In genomic region chr2:106293379-106293778, GRCh38 we compare ENCODE assay signal across 19 cellular contexts.
"Had no signal": no experiment of that assay in that cellular context is flagged by ENCODE, and none has a peak within 500 bp of the region (broad histone marks: within the 10 kb centered on the region; RNA-seq: fewer than 3 reads in every experiment).

No MANE protein-coding gene starts in this region.

- H3K4me3 ChIP-seq: colonic mucosa, gastroesophageal sphincter, heart right ventricle, left lung, lower lobe of right lung, mucosa of descending colon had no signal

- H3K36me3 ChIP-seq: colonic mucosa, gastroesophageal sphincter, heart right ventricle, left lung, lower lobe of right lung had no signal

- H3K9me3 ChIP-seq: colonic mucosa, gastroesophageal sphincter, heart right ventricle, left lung, lower lobe of right lung, mucosa of descending colon had no signal

- H3K27me3 ChIP-seq: colonic mucosa, foreskin keratinocyte, gastroesophageal sphincter, left lung had no signal

- DNase-seq: colonic mucosa; cortex of kidney; effector CD8-positive, alpha-beta T cell; effector memory CD8-positive, alpha-beta T cell; endodermal cell; erythroblast; foreskin keratinocyte; heart right ventricle; hippocampal formation; left cardiac atrium; left lung; left ventricle myocardium superior; lower lobe of right lung; mesenchymal stem cell; mucosa of descending colon; naive B cell had no signal

- ATAC-seq: effector memory CD8-positive, alpha-beta T cell; esophagus mucosa; foreskin keratinocyte; gastroesophageal sphincter; heart right ventricle; left cardiac atrium; left lung; left ventricle myocardium superior; lower lobe of right lung; mucosa of descending colon had no signal

- H3K27ac ChIP-seq: colonic mucosa, epithelial cell of prostate, foreskin keratinocyte, gastroesophageal sphincter, heart right ventricle, left lung, lower lobe of right lung had no signal

- H3K4me1 ChIP-seq: colonic mucosa, foreskin keratinocyte, gastroesophageal sphincter, heart right ventricle, left lung, lower lobe of right lung had no signal
